Comparison of ENCODE assay signal across 15 cellular contexts in genomic region chr1:231518485-231519035, GRCh38.
"Had no signal": no experiment of that assay in that cellular context is flagged by ENCODE, and none has a peak within 500 bp of the region (broad histone marks: within the 10 kb centered on the region; RNA-seq: fewer than 3 reads in every experiment).

No MANE protein-coding gene starts in this region.

- ATAC-seq: activated T-helper 17 cell treated with anti-CD3 and anti-CD28 coated beads, Interleukin-2, amount 50 U/mL, for 72 hours; left lung; pancreas; sciatic nerve; upper lobe of right lung had no signal

- DNase-seq: activated CD4-positive, alpha-beta T cell treated with anti-CD3 and anti-CD28 coated beads, Interleukin-2, amount 50 U/mL, for 4 hours; activated CD4-positive, CD25-positive, alpha-beta regulatory T cell treated with anti-CD3 and anti-CD28 coated beads, Interleukin-2, amount 50 U/mL, for 72 hours; activated naive CD4-positive, alpha-beta T cell treated with Interleukin-2 at 50 U/mL for 16 hours; activated T-cell treated with anti-CD3 and anti-CD28 coated beads for 4 hours; anterior cingulate cortex; brain microvascular endothelial cell; cortex of kidney; effector CD4-positive, alpha-beta T cell; kidney; left lung; mammary epithelial cell; pancreas; upper lobe of right lung had no signal
